20 cellular contexts compared by ENCODE assay signal in genomic region chr17:27091043-27091497, GRCh38.
DNase-seq lines count a peak whose midpoint lies in the region; ATAC-seq and TF ChIP-seq lines count a peak whose summit lies in the region.
"Had no signal": no experiment of that assay in that cellular context is flagged by ENCODE, and none has a peak within 500 bp of the region (broad histone marks: within the 10 kb centered on the region; RNA-seq: fewer than 3 reads in every experiment).

No MANE protein-coding gene starts in this region.

- no peaks in the 10 kb centered on the region for H3K9me2 ChIP-seq in SK-N-SH

- intact Hi-C loops in lower leg skin (cut with DNase I; ENCODE audit: low total_unique reads): no loop called here

- POLR2A ChIA-PET in SK-N-SH (lab: Yijun Ruan, JAX): interaction anchor here (1.0 kb wide), 1 partner anchor 14 kb away, joined by 3 read pairs; no protein-coding TSS in a partner anchor

- H3K4me3 ChIP-seq in SK-N-SH (ENCODE audit: low read depth in 2 of 2, low read length in 1 of 2) (peak overlapping the region; percentile 52 to 97), lower leg skin (ENCODE audit: low read depth, poor library complexity, severe bottlenecking) (peak overlapping the region; percentile 0), HAP-1 (no peak overlapping the region)
- H3K4me3 ChIP-seq: BLaER1, GM12878, GM23338 had no signal

- H3K79me2 ChIP-seq in SK-N-SH (ENCODE audit: insufficient read depth): peaks cover 93% of the 10 kb centered on the region

- H3K27me3 ChIP-seq in SK-N-SH (ENCODE audit: insufficient read depth) (no peaks in the 10 kb centered on the region), HAP-1 (ENCODE audit: low read depth) (no peaks in the 10 kb centered on the region)
- H3K27me3 ChIP-seq: BLaER1 had no signal

- no peaks in the 10 kb centered on the region for H3K9me3 ChIP-seq in SK-N-SH
- no peaks in the 10 kb centered on the region for H3K9me3 ChIP-seq in HAP-1
- H3K9me3 ChIP-seq: BLaER1 had no signal

- peaks cover 0 to 7% of the 10 kb centered on the region in 2 experiments for H3K36me3 ChIP-seq in SK-N-SH (replicated peaks in 1 of 2; ENCODE audit: control insufficient read depth in 1 of 2, insufficient read depth in 2 of 2, low read length in 1 of 2)
- no peaks in the 10 kb centered on the region for H3K36me3 ChIP-seq in HAP-1 (replicated peaks)
- H3K36me3 ChIP-seq: BLaER1 had no signal

- no peak overlapping the region for H3K27ac ChIP-seq in SK-N-SH (ENCODE audit: low read depth in 2 of 2, low read length in 1 of 2)
- H3K27ac ChIP-seq: 22Rv1, BLaER1, C4-2B had no signal

- no peak overlapping the region for H2AFZ ChIP-seq in SK-N-SH (ENCODE audit: low read depth)
- H2AFZ ChIP-seq: GM23338 had no signal

- H3K9ac ChIP-seq in SK-N-SH: peak overlapping the region; percentile 87
- H3K9ac ChIP-seq: BLaER1 had no signal

- peak; percentile 12 for DNase-seq in NCI-H146 (lab: John Stamatoyannopoulos, UW)
- DNase-seq in NCI-H146 treated with DMSO at 0.1 percent for 48 hours (lab: John Stamatoyannopoulos, UW; ENCODE audit: unreplicated experiment): no peak
- no peak for DNase-seq in SK-N-SH
- peak; percentile 23 for DNase-seq in NCI-H2227 treated with DMSO at 0.1 percent for 48 hours (lab: John Stamatoyannopoulos, UW)
- DNase-seq in lower leg skin (ENCODE audit: low spot score in 2 of 2): no peak
- no peak for DNase-seq in HAP-1 (ENCODE audit: low spot score in 2 of 2)
- DNase-seq: CD4-positive, CD25-positive, alpha-beta regulatory T cell; CD8-positive, alpha-beta T cell; DMS 273 treated with DMSO at 0.1 percent for 48 hours; DMS79; EL; GDM1; HCEC 1CT had no signal

- no peak for TF ChIP-seq EP300 in SK-N-SH (IDR thresholded peaks at IDR 0.05; ENCODE audit: borderline replicate concordance in 1 of 2, low read depth in 1 of 2, low read length in 1 of 2)

- CTCF ChIA-PET in SK-N-SH (lab: Yijun Ruan, JAX): no interaction called here

- peaks cover 52% of the 10 kb centered on the region for H4K20me1 ChIP-seq in SK-N-SH (ENCODE audit: insufficient read depth)
- H4K20me1 ChIP-seq: BLaER1 had no signal

- H3K4me2 ChIP-seq in SK-N-SH: peak overlapping the region; percentile 90
- H3K4me2 ChIP-seq: BLaER1, GM23338 had no signal

- TF ChIP-seq CTCF in SK-N-SH (IDR thresholded peaks at IDR 0.05): no peak
- no peak for TF ChIP-seq CTCF in lower leg skin (IDR thresholded peaks at IDR 0.05)

- H3F3A ChIP-seq in SK-N-SH (replicated peaks; ENCODE audit: insufficient read depth): peaks cover 3% of the 10 kb centered on the region

- ATAC-seq in SK-N-SH treated with all-trans-retinoic acid at 6 μM for 48 hours (no peak), GM19455 (IDR thresholded peaks at IDR 0.05; ENCODE audit: unreplicated experiment) (no peak)
- ATAC-seq: CD8-positive, alpha-beta T cell; GM12878; GM23338 had no signal

- H3K4me1 ChIP-seq in SK-N-SH (ENCODE audit: control insufficient read depth in 1 of 2, insufficient read depth in 2 of 2, low read depth in 1 of 2, low read length in 1 of 2) (peaks cover 0 to 6% of the 10 kb centered on the region in 2 experiments; a peak in 2 of 4 replicates), HAP-1 (no peaks in the 10 kb centered on the region)
- H3K4me1 ChIP-seq: BLaER1 had no signal

- 26% methylated on average over 9 of the region's 11 CpGs for WGBS in SK-N-SH (ENCODE audit: low lambda C conversion rate)
- 78 to 87% methylated on average over 11 of the region's 11 CpGs for WGBS in lower leg skin, 2 donors

- TF ChIP-seq POLR2A in lower leg skin (IDR thresholded peaks at IDR 0.05): no peak

- TF ChIP-seq RAD21 in SK-N-SH (IDR thresholded peaks at IDR 0.05; ENCODE audit: low read length): no peak

- in situ Hi-C loops in HAP-1 (cut with MboI; ENCODE audit: low sequenced_read_pairs): no loop called here

TF ChIP-seq in SK-N-SH, 30 proteins besides CTCF, POLR2A, EP300 and RAD21 (continues in another document):
- no peak for TF ChIP-seq POLR2AphosphoS5 (IDR thresholded peaks at IDR 0.05; ENCODE audit: low read depth, low read length)
- no peak for TF ChIP-seq USF1 (IDR thresholded peaks at IDR 0.05; ENCODE audit: borderline replicate concordance, low read depth)
- TF ChIP-seq NFIC (IDR thresholded peaks at IDR 0.05; ENCODE audit: borderline replicate concordance): no peak
- no peak for TF ChIP-seq TEAD4 (IDR thresholded peaks at IDR 0.05; ENCODE audit: borderline replicate concordance, insufficient read depth)
- no peak for TF ChIP-seq GATA2 (CRISPR knock-in tag; IDR thresholded peaks at IDR 0.05)
- TF ChIP-seq USF2 (IDR thresholded peaks at IDR 0.05; ENCODE audit: borderline replicate concordance, low read depth, low read length): no peak
- TF ChIP-seq ELF1 (IDR thresholded peaks at IDR 0.05): no peak
- TF ChIP-seq RFX5 (IDR thresholded peaks at IDR 0.05; ENCODE audit: low read length): no peak
- no peak for TF ChIP-seq RCOR1 (IDR thresholded peaks at IDR 0.05; ENCODE audit: low read length)
- no peak for TF ChIP-seq RXRA (IDR thresholded peaks at IDR 0.05; ENCODE audit: borderline replicate concordance, low read depth)
- no peak for TF ChIP-seq FOSL2 (IDR thresholded peaks at IDR 0.05; ENCODE audit: borderline replicate concordance, low read depth)
- no peak for TF ChIP-seq IRF3 (IDR thresholded peaks at IDR 0.05; ENCODE audit: low read depth, low read length)
- no peak for TF ChIP-seq TAF1 (IDR thresholded peaks at IDR 0.05; ENCODE audit: borderline replicate concordance, low read depth, low read length)

TF ChIP-seq in SK-N-SH treated with all-trans-retinoic acid at 6 μM for 48 hours, 23 proteins besides CTCF, POLR2A, EP300 and RAD21:
- TF ChIP-seq TCF4 (CRISPR knock-in tag; IDR thresholded peaks at IDR 0.05; ENCODE audit: borderline replicate concordance): no peak

Comparison
In these comparisons a context has a peak if more than half of its experiments do, and no peak if none do; other contexts are left out.
1. DNase-seq: peak in NCI-H146 (single experiment) and NCI-H2227 treated with DMSO at 0.1 percent for 48 hours (single experiment); none in NCI-H146 treated with DMSO at 0.1 percent for 48 hours (single experiment), SK-N-SH (single experiment), lower leg skin (0 of 2) and HAP-1 (0 of 2).